In the genomic region with DNA sequence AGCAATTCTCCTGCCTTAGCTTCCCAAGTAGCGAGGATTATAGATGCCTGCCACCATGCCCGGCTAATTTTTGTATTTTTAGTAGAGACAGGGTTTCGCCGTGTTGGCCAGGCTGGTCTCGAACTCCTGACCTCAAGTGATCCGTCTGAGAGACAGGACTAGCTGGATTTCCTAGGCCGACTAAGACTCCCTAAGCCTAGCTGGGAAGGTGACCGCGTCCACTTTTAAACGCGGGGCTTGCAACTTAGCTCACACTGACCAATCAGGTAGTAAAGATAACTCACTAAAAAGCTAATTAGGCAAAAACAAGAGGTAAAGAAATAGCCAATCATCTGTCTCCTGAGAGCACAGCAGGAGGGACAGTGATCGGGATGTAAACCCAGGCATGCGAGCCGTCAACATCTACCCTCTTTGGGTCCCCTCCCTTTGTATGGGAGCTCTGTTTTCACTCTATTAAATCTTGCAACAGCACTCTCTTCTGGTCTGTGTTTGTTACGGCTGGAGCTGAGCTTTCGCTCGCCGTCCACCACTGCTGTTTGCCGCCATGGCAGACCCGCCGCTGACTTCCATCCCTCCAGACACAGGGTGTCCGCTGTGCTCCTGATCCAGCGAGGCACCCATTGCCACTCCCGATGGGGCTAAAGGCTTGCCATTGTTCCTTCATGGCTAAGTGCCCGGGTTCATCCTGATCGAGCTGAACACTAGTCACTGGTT, we compare ENCODE assay signal across 1 cellular context. TPM values are rescaled to one million over a fixed set of nuclear protein-coding genes. Genes with fewer than 3 reads are reported as not detected.
"Had no signal": no experiment of that assay in that cellular context is flagged by ENCODE, and none has a peak within 500 bp of the region (broad histone marks: within the 10 kb centered on the region; RNA-seq: fewer than 3 reads in every experiment).

No MANE protein-coding gene starts in this region.

RNA-seq across cellular contexts. Expression of a gene that starts 39.3 kb away (rescaled TPM):
- total RNA-seq: dermis blood vessel endothelial cell had no signal
